Comparison of ENCODE assay signal across 8 cellular contexts in genomic region chr18:23453657-23454011, GRCh38. TPM values are rescaled to one million over a fixed set of nuclear protein-coding genes. Genes with fewer than 3 reads are reported as not detected.
DNase-seq lines count a peak whose midpoint lies in the region; ATAC-seq and TF ChIP-seq lines count a peak whose summit lies in the region.

No MANE protein-coding gene starts in this region.

- H3K27ac Mint-ChIP-seq in activated naive CD4-positive, alpha-beta T cell treated with anti-CD3 and anti-CD28 coated beads, Interleukin-2, amount 50 U/mL, for 24 hours, result peak overlapping the region; percentile 96

- DNase-seq in left ventricle myocardium inferior, result no peak
- peak; percentile 15 for DNase-seq in prostate gland (ENCODE audit: low spot score)
- no peak for DNase-seq in effector CD8-positive, alpha-beta T cell (lab: John Stamatoyannopoulos, UW)
- DNase-seq in NCI-H128 (lab: John Stamatoyannopoulos, UW; ENCODE audit: unreplicated experiment), result no peak
- no peak for DNase-seq in NCI-H510A treated with DMSO at 0.1 percent for 48 hours (lab: John Stamatoyannopoulos, UW)

- peak; percentile 18 for TF ChIP-seq POLR2A in prostate gland (IDR thresholded peaks at IDR 0.05)

- H3K4me3 ChIP-seq in left ventricle myocardium inferior, result peak overlapping the region; percentile 88
- peak overlapping the region; percentile 89 to 91 for H3K4me3 ChIP-seq in prostate gland

- no peaks in the 10 kb centered on the region for H3K27me3 ChIP-seq in left ventricle myocardium inferior (ENCODE audit: low read depth)
- no peaks in the 10 kb centered on the region for H3K27me3 ChIP-seq in prostate gland (replicated peaks; ENCODE audit: insufficient read depth)

- WGBS in prostate gland, result 0% methylated on average over 10 of the region's 10 CpGs

- H3K9me3 ChIP-seq in left ventricle myocardium inferior (replicated peaks), result no peaks in the 10 kb centered on the region
- no peaks in the 10 kb centered on the region for H3K9me3 ChIP-seq in prostate gland

- H3K4me1 Mint-ChIP-seq in activated naive CD4-positive, alpha-beta T cell treated with anti-CD3 and anti-CD28 coated beads, Interleukin-2, amount 50 U/mL, for 24 hours, result peaks cover 53% of the 10 kb centered on the region

- no peaks in the 10 kb centered on the region for H3K9me3 Mint-ChIP-seq in activated naive CD4-positive, alpha-beta T cell treated with anti-CD3 and anti-CD28 coated beads, Interleukin-2, amount 50 U/mL, for 24 hours

- no peaks in the 10 kb centered on the region for H3K27me3 Mint-ChIP-seq in activated naive CD4-positive, alpha-beta T cell treated with anti-CD3 and anti-CD28 coated beads, Interleukin-2, amount 50 U/mL, for 24 hours

- no peak for TF ChIP-seq CTCF in left ventricle myocardium inferior (IDR thresholded peaks at IDR 0.05; ENCODE audit: borderline replicate concordance)
- TF ChIP-seq CTCF in prostate gland (IDR thresholded peaks at IDR 0.05), result no peak

- H3K36me3 Mint-ChIP-seq in activated naive CD4-positive, alpha-beta T cell treated with anti-CD3 and anti-CD28 coated beads, Interleukin-2, amount 50 U/mL, for 24 hours, result no peaks in the 10 kb centered on the region

- H3K27ac ChIP-seq in left ventricle myocardium inferior (replicated peaks) (peak overlapping the region; percentile 93), prostate gland (peak overlapping the region; percentile 93 to 94)

- intact Hi-C loops in left ventricle myocardium inferior (cut with micrococcal nuclease) (no loop called here), prostate gland (cut with DNase I) (loop anchor here (2.0 kb wide), 1 partner anchor 51 kb away; no protein-coding TSS in a partner anchor)

- H3K36me3 ChIP-seq in left ventricle myocardium inferior (peaks cover 14% of the 10 kb centered on the region), prostate gland (no peaks in the 10 kb centered on the region)

- peaks cover 65% of the 10 kb centered on the region for H3K4me1 ChIP-seq in left ventricle myocardium inferior
- H3K4me1 ChIP-seq in prostate gland (replicated peaks), result peaks cover 2% of the 10 kb centered on the region

- ATAC-seq in GM18511 (IDR thresholded peaks at IDR 0.05; ENCODE audit: unreplicated experiment) (peak; percentile 9), HG03175 (IDR thresholded peaks at IDR 0.05; ENCODE audit: unreplicated experiment) (peak; percentile 2)

- H3K4me3 Mint-ChIP-seq in activated naive CD4-positive, alpha-beta T cell treated with anti-CD3 and anti-CD28 coated beads, Interleukin-2, amount 50 U/mL, for 24 hours, result peak overlapping the region; percentile 99

RNA-seq across cellular contexts. Expression of gene RIOK3, which starts 0.5 kb away (rescaled TPM):
- total RNA-seq in left ventricle myocardium inferior (60.4 TPM), prostate gland (10 to 100 TPM; 40.6 to 44.6 TPM)

RNA-seq across cellular contexts. Expression of gene RMC1, which starts 49.7 kb away (rescaled TPM):
- total RNA-seq in left ventricle myocardium inferior (14.7 TPM), prostate gland (10 to 100 TPM; 12.0 to 28.5 TPM)
